In the genomic region with DNA sequence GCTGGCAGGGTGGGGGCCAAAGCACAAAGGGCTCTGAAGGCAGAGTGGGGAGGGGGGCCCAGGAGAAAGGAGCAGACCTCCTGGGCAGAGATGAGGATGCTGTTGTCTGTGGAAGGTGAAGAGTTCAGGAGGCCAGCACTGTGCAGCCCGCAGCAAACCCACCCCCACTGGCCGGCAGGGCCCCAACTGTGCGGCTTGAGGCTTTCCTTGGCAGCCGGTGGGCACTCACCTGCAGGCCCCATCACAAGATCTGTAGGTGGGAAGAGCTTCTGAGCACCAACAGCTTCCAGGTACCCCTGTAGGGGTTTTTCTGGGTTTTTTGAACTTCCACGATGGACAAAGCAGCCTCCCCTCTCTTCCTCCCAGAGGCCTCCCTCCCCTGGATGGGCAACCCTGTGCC, we compare ENCODE assay signal across 10 cellular contexts.
"Had no signal": no experiment of that assay in that cellular context is flagged by ENCODE, and none has a peak within 500 bp of the region (broad histone marks: within the 10 kb centered on the region; RNA-seq: fewer than 3 reads in every experiment).

No MANE protein-coding gene starts in this region.

- H3K4me3 ChIP-seq: psoas muscle, SJCRH30 had no signal

- DNase-seq: activated CD4-positive, alpha-beta T cell treated with anti-CD3 and anti-CD28 coated beads, Interleukin-2, amount 50 U/mL, for 4 hours; activated CD4-positive, CD25-positive, alpha-beta regulatory T cell treated with anti-CD3 and anti-CD28 coated beads, Interleukin-2, amount 50 U/mL, for 72 hours; activated T-cell treated with anti-CD3 and anti-CD28 coated beads, Interleukin-2, amount 50 U/mL, for 1 hour; effector CD8-positive, alpha-beta T cell; mammary epithelial cell; occipital lobe; SJCRH30; stimulated activated CD4-positive, alpha-beta T cell treated with anti-CD3 and anti-CD28 coated beads, Interleukin-15, amount 100 ng/mL, for 24 hours; stimulated activated CD4-positive, alpha-beta T cell treated with anti-CD3 and anti-CD28 coated beads, Interleukin-4, amount 100 ng/mL, for 4 hours had no signal

- H3K27ac ChIP-seq: psoas muscle, SJCRH30 had no signal

- H3K9me3 ChIP-seq: psoas muscle, SJCRH30 had no signal

- H3K4me1 ChIP-seq: SJCRH30 had no signal

- H3K27me3 ChIP-seq: SJCRH30 had no signal
